In genomic region chr12:132162508-132163031, GRCh38 we compare ENCODE assay signal across 8 cellular contexts. TPM values are rescaled to one million over a fixed set of nuclear protein-coding genes. Genes with fewer than 3 reads are reported as not detected.
DNase-seq lines count a peak whose midpoint lies in the region; ATAC-seq, FAIRE-seq and TF ChIP-seq lines count a peak whose summit lies in the region.

No MANE protein-coding gene starts in this region.

- no peak for TF ChIP-seq CTCF in kidney (IDR thresholded peaks at IDR 0.05; ENCODE audit: borderline replicate concordance, extremely low read depth, insufficient read depth)

- no peak overlapping the region for H3K4me3 Mint-ChIP-seq in activated CD8-positive, alpha-beta T cell treated with anti-CD3 and anti-CD28 coated beads, Interleukin-2, amount 10 ng/mL, durations not matched to agents 7 days and 5 days

- peaks cover 0 to 6% of the 10 kb centered on the region in 2 donors for H3K4me1 ChIP-seq in kidney (ENCODE audit: control insufficient read depth in 1 of 2, insufficient read depth in 1 of 2, low read depth in 1 of 2, low read length in 2 of 2)

- peaks cover 0 to 5% of the 10 kb centered on the region in 2 donors for H3K36me3 ChIP-seq in kidney (ENCODE audit: control insufficient read depth in 1 of 2, insufficient read depth in 2 of 2, low read length in 2 of 2)

- H3K4me1 Mint-ChIP-seq in activated CD8-positive, alpha-beta T cell treated with anti-CD3 and anti-CD28 coated beads, Interleukin-2, amount 10 ng/mL, durations not matched to agents 7 days and 5 days (ENCODE audit: low read depth) = peaks cover 23% of the 10 kb centered on the region

- H3K9me3 ChIP-seq in kidney (ENCODE audit: control insufficient read depth in 1 of 2, low read length in 2 of 2) = no peaks in the 10 kb centered on the region

- no peak overlapping the region for H3K27ac ChIP-seq in kidney (ENCODE audit: low read depth in 2 of 2, low read length in 2 of 2)

- DNase-seq in ACHN (peak; percentile 51), HCEC 1CT (peak; percentile 72), kidney (peak; percentile 94), NCI-H1417 treated with DMSO at 0.1 percent for 48 hours (lab: John Stamatoyannopoulos, UW) (no peak)
- no peak for DNase-seq in activated CD8-positive, alpha-beta T cell treated with anti-CD3 and anti-CD28 coated beads, Interleukin-2, amount 10 ng/mL, durations not matched to agents 7 days and 5 days
- DNase-seq in NK-92 treated with Interleukin-12 subunit alpha and Interleukin-12 subunit beta, amount 100 ng/mL, for 24 hours (lab: John Stamatoyannopoulos, UW) = no peak

- peak; percentile 65 for ATAC-seq in activated CD8-positive, alpha-beta T cell treated with anti-CD3 and anti-CD28 coated beads, Interleukin-2, amount 10 ng/mL, durations not matched to agents 7 days and 5 days
- ATAC-seq in HG02884 (IDR thresholded peaks at IDR 0.05; ENCODE audit: unreplicated experiment) = no peak
- ATAC-seq in GM19023 (IDR thresholded peaks at IDR 0.05; ENCODE audit: unreplicated experiment) = no peak

- POLR2A ChIA-PET in activated CD8-positive, alpha-beta T cell treated with anti-CD3 and anti-CD28 coated beads, Interleukin-2, amount 10 ng/mL, durations not matched to agents 7 days and 5 days (lab: Charles Lee) = interaction anchor here (0.5 kb wide), 1 partner anchor 23 kb away, joined by 3 read pairs; no protein-coding TSS in a partner anchor

- no peak for FAIRE-seq in kidney (lab: Jason Lieb, UNC)

- no peak overlapping the region for H3K27ac Mint-ChIP-seq in activated CD8-positive, alpha-beta T cell treated with anti-CD3 and anti-CD28 coated beads, Interleukin-2, amount 10 ng/mL, durations not matched to agents 7 days and 5 days

- no peak overlapping the region for H3K9ac ChIP-seq in kidney (ENCODE audit: low read length in 2 of 2)

- no peak overlapping the region for H3K4me3 ChIP-seq in kidney (ENCODE audit: low read length in 2 of 2)

- no peaks in the 10 kb centered on the region for H3K9me3 Mint-ChIP-seq in activated CD8-positive, alpha-beta T cell treated with anti-CD3 and anti-CD28 coated beads, Interleukin-2, amount 10 ng/mL, durations not matched to agents 7 days and 5 days (ENCODE audit: insufficient read depth)

- H3K36me3 Mint-ChIP-seq in activated CD8-positive, alpha-beta T cell treated with anti-CD3 and anti-CD28 coated beads, Interleukin-2, amount 10 ng/mL, durations not matched to agents 7 days and 5 days (ENCODE audit: low read depth) = peaks cover 2% of the 10 kb centered on the region

- intact Hi-C loops in kidney (cut with DNase I) = no loop called here

- peaks cover 3% of the 10 kb centered on the region for H3K27me3 Mint-ChIP-seq in activated CD8-positive, alpha-beta T cell treated with anti-CD3 and anti-CD28 coated beads, Interleukin-2, amount 10 ng/mL, durations not matched to agents 7 days and 5 days (ENCODE audit: low read depth)

- in situ Hi-C loops in ACHN (cut with HindIII; ENCODE audit: low pct_ligation_motif_present, low pct_unique_long_range_greater_than_20kb, low sequenced_read_pairs) = no loop called here

- CTCF ChIA-PET in activated CD8-positive, alpha-beta T cell treated with anti-CD3 and anti-CD28 coated beads, Interleukin-2, amount 10 ng/mL, durations not matched to agents 7 days and 5 days (lab: Charles Lee) = interaction anchor here (0.6 to 2.6 kb wide), 5 partner anchors 9 to 482 kb away, joined by 3 to 15 read pairs (median 4); no protein-coding TSS in a partner anchor

RNA-seq across cellular contexts. Expression of gene NOC4L, which starts 18.3 kb away (rescaled TPM):
- 10 to 100 TPM; 32.8 to 34.4 TPM for total RNA-seq in activated CD8-positive, alpha-beta T cell treated with anti-CD3 and anti-CD28 coated beads, Interleukin-2, amount 10 ng/mL, durations not matched to agents 7 days and 5 days
- total RNA-seq in kidney = 20.0 TPM
- 22.3 TPM for polyA plus RNA-seq in kidney (ENCODE audit: insufficient read depth, low read depth, low replicate concordance)

RNA-seq across cellular contexts. Expression of gene DDX51, which starts 18.5 kb away (rescaled TPM):
- 10 to 100 TPM; 27.6 to 28.4 TPM for total RNA-seq in activated CD8-positive, alpha-beta T cell treated with anti-CD3 and anti-CD28 coated beads, Interleukin-2, amount 10 ng/mL, durations not matched to agents 7 days and 5 days
- total RNA-seq in kidney = 19.6 TPM
- 10.3 TPM for polyA plus RNA-seq in kidney (ENCODE audit: insufficient read depth, low read depth, low replicate concordance)

Comparison
In these comparisons a context has a peak if more than half of its experiments do, and no peak if none do; other contexts are left out.
1. DNase-seq: peak in ACHN (single experiment), HCEC 1CT (single experiment) and kidney (single experiment); none in activated CD8-positive, alpha-beta T cell treated with anti-CD3 and anti-CD28 coated beads, Interleukin-2, amount 10 ng/mL, durations not matched to agents 7 days and 5 days (single experiment), NK-92 treated with Interleukin-12 subunit alpha and Interleukin-12 subunit beta, amount 100 ng/mL, for 24 hours (single experiment) and NCI-H1417 treated with DMSO at 0.1 percent for 48 hours (single experiment).